10 cellular contexts compared by ENCODE assay signal in the genomic region with DNA sequence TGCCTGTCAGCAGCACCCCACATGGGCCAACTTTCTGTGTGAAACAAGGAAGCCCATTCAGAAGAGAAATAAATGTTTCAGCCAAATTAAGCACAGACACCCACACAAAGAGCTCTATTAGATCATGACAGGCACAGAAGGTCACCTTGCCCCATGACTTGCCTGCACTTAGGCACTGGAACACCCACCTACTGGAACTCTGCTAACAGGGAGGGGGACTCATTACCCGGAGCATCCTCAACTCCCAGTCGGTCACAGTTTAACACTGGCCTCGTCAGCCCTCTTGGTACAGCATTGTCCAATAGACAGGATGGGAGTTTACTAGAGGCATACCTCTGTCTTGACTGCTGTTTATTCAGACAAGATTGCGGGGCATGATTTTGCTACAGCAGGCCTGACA. TPM values are rescaled to one million over a fixed set of nuclear protein-coding genes. Genes with fewer than 3 reads are reported as not detected.
DNase-seq lines count a peak whose midpoint lies in the region; ATAC-seq, FAIRE-seq and TF ChIP-seq lines count a peak whose summit lies in the region.
"Had no signal": no experiment of that assay in that cellular context is flagged by ENCODE, and none has a peak within 500 bp of the region (broad histone marks: within the 10 kb centered on the region; RNA-seq: fewer than 3 reads in every experiment).

No MANE protein-coding gene starts in this region.

- H3K36me3 Mint-ChIP-seq in naive B cell: no peaks in the 10 kb centered on the region

- H3K4me3 Mint-ChIP-seq in naive B cell: peak overlapping the region in 3 of 8 donors; percentile 73 to 89 (median 87)

- TF ChIP-seq POLR2A in GM12891 (IDR thresholded peaks at IDR 0.05; ENCODE audit: low read depth, low read length): no peak

- peaks cover 30 to 62% (median 44%) of the 10 kb centered on the region in 3 donors for H3K4me1 Mint-ChIP-seq in naive B cell

- H3K27me3 Mint-ChIP-seq in naive B cell: no peaks in the 10 kb centered on the region

- no peaks in the 10 kb centered on the region for H3K9me3 Mint-ChIP-seq in naive B cell

- peak; percentile 48 for DNase-seq in Ammon's horn (ENCODE audit: low spot score)
- no peak for DNase-seq in GM12891 (ENCODE audit: insufficient read length, low spot score)
- peak in 24 of 61 donors; percentile 14 to 78 (median 32) for DNase-seq in caudate nucleus (lab: John Stamatoyannopoulos, UW)
- no peak for DNase-seq in naive B cell
- no peak for DNase-seq in NCI-H82 (lab: John Stamatoyannopoulos, UW)
- DNase-seq in HUDEP-2 (lab: John Stamatoyannopoulos, UW; ENCODE audit: unreplicated experiment in 76 of 76): no peak
- DNase-seq in DMS53 treated with DMSO at 0.1 percent for 48 hours (lab: John Stamatoyannopoulos, UW; ENCODE audit: unreplicated experiment): no peak
- DNase-seq in kidney tubule cell (ENCODE audit: low spot score): no peak
- DNase-seq: mesendoderm had no signal

- H3K27ac Mint-ChIP-seq in naive B cell: peak overlapping the region; percentile 64 to 97 (median 90)

- H3K27ac ChIP-seq in caudate nucleus (ENCODE audit: low read depth, low read length): peak overlapping the region; percentile 20

- FAIRE-seq in GM12891 (lab: Jason Lieb, UNC): peak; percentile 78
- FAIRE-seq: colon had no signal

- ATAC-seq in naive B cell (ENCODE audit: low read depth in 2 of 2): no peak

TF ChIP-seq in GM12891, 5 proteins besides CTCF, POLR2A, EP300 and RAD21:
- TF ChIP-seq TAF1 (IDR thresholded peaks at IDR 0.05; ENCODE audit: low read depth, low read length): no peak
- TF ChIP-seq PAX5 (IDR thresholded peaks at IDR 0.05; ENCODE audit: insufficient read depth, low read length, severe bottlenecking): no peak
- no peak for TF ChIP-seq POLR2AphosphoS5 (IDR thresholded peaks at IDR 0.05; ENCODE audit: low read depth, low read length)
- TF ChIP-seq SPI1 (IDR thresholded peaks at IDR 0.05; ENCODE audit: low read depth, low read length): no peak
- no peak for TF ChIP-seq POU2F2 (IDR thresholded peaks at IDR 0.05; ENCODE audit: low read depth, low read length)
TF ChIP-seq in GM12891: peak in this region for 0.

RNA-seq across cellular contexts. Expression of a gene that starts 31.8 kb away (rescaled TPM):
- polyA plus RNA-seq in GM12891 (2012; ENCODE audit: low read depth, missing spikeins): 9.8 TPM
- 10 to 100 TPM in 1 of 6 donors, 1 to 10 TPM in 5; 2.9 to 10.7 (median 5.4) TPM for polyA plus RNA-seq in naive B cell (ENCODE audit: low read depth in 6 of 6)
